In the genomic region with DNA sequence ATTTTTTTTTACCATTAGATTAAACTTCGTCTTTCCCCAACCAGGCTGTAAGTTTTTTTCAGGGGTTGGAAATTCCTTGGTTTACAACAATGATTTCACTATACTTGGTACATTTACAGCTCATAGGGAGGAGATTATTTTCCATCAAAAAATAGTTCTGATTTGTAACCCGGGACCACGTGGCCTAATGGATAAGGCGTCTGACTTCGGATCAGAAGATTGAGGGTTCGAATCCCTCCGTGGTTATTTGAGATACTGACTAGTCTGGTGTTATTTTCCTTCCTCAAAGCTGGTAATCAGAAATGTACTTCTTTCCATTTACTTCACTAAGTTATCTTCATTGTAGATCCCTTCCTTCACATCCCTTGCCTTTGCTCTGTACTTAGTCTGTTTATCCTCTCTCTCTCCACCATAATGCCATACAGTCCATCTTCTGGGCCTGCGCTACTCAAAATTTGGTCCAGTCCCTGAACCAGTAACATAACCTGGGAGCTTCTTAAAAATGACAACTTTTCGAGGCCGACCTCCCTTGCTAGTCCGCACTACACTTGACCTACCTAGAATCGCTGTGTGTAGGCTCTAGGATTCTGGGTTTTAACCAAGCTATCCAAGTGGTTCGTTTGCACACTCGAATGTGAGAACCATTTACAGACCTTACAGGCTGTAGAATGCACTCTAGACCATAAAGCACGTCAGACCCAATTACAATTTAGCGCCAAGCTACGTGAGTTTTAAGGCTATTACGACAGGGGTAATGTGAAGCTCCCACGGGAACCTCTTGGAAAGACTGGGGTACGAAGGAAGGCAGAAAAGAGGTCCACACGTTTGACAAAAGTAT, we compare ENCODE assay signal across 7 cellular contexts. TPM values are rescaled to one million over a fixed set of nuclear protein-coding genes. Genes with fewer than 3 reads are reported as not detected.
A peak's percentile ranks its signal among the peaks of the same experiment; 100 is the strongest.
DNase-seq lines count a peak whose midpoint lies in the region; TF ChIP-seq lines count a peak whose summit lies in the region.

No MANE protein-coding gene starts in this region.

- DNase-seq in GM10248 (ENCODE audit: extremely low spot score) (peak; percentile 37), HL-60 (ENCODE audit: low read depth in 1 of 2, low spot score in 1 of 2) (peak in 1 of 2 experiments; percentile 80), NOMO-1 (lab: John Stamatoyannopoulos, UW; ENCODE audit: unreplicated experiment in 2 of 2) (peak; percentile 55 to 70), fibroblast of mammary gland (ENCODE audit: low read depth) (peak; percentile 93), nephron progenitor cell (peak; percentile 53), vagina (ENCODE audit: extremely low spot score in 2 of 2) (no peak)
- DNase-seq in activated T-cell treated with anti-CD3 and anti-CD28 coated beads, Interleukin-2, amount 50 U/mL, for 1 hour, result peak; percentile 21

- POLR2A ChIA-PET in GM10248 (lab: Yijun Ruan, JAX), result interaction anchor here (0.6 to 2.1 kb wide), 6 partner anchors 37 to 219 kb away, joined by 3 to 7 read pairs (median 4); a partner anchor contains a TSS

- intact Hi-C loops in vagina (cut with DNase I), result no loop called here

- H3K4me3 ChIP-seq in HL-60 (replicated peaks; ENCODE audit: insufficient read depth, low read length) (peak overlapping the region; percentile 69), fibroblast of mammary gland (ENCODE audit: control insufficient read depth, low read depth, low read length) (peak overlapping the region; percentile 79), vagina (peak overlapping the region; percentile 44 to 48)

- H3K9me3 ChIP-seq in vagina, result no peaks in the 10 kb centered on the region

- no peak overlapping the region for H3K27ac Mint-ChIP-seq in nephron progenitor cell

- peaks cover 52% of the 10 kb centered on the region for H3K27me3 Mint-ChIP-seq in nephron progenitor cell (ENCODE audit: low read depth, poor library complexity)

- no peaks in the 10 kb centered on the region for H3K36me3 Mint-ChIP-seq in nephron progenitor cell (ENCODE audit: low read depth)

- H3K27ac ChIP-seq in HL-60 (replicated peaks) (peak overlapping the region; percentile 67), vagina (no peak overlapping the region)

- H3K4me3 Mint-ChIP-seq in nephron progenitor cell, result peak overlapping the region; percentile 87

- H3K9me3 Mint-ChIP-seq in nephron progenitor cell, result no peaks in the 10 kb centered on the region

- H3K4me1 ChIP-seq in vagina, result peaks cover 9% of the 10 kb centered on the region

- CTCF ChIA-PET in GM10248 (lab: Yijun Ruan, JAX), result interaction anchor here (0.8 to 3.4 kb wide), 14 partner anchors 8 to 273 kb away, joined by 3 to 10 read pairs (median 4); a partner anchor contains a TSS

- H3K4me1 Mint-ChIP-seq in nephron progenitor cell, result peaks cover 35% of the 10 kb centered on the region

- no peaks in the 10 kb centered on the region for H3K36me3 ChIP-seq in vagina

- no peaks in the 10 kb centered on the region for H3K27me3 ChIP-seq in HL-60 (ENCODE audit: insufficient read depth, poor library complexity, severe bottlenecking)
- H3K27me3 ChIP-seq in vagina, result no peaks in the 10 kb centered on the region

- no peak for TF ChIP-seq POLR2A in vagina (IDR thresholded peaks at IDR 0.05)

- TF ChIP-seq CTCF in GM10248 (IDR thresholded peaks at IDR 0.05; ENCODE audit: control extremely low read depth, extremely low read depth, low read depth, missing control alignments) (no peak), HL-60 (IDR thresholded peaks at IDR 0.05; ENCODE audit: insufficient read depth, low read length) (no peak), fibroblast of mammary gland (conservative IDR thresholded peaks at IDR 0.05; ENCODE audit: control insufficient read depth, insufficient read depth, low read depth, low read length) (no peak), nephron progenitor cell (IDR thresholded peaks at IDR 0.05) (no peak), vagina (IDR thresholded peaks at IDR 0.05) (no peak)

RNA-seq across cellular contexts. Expression of gene BTN3A2, which starts 42.1 kb away (rescaled TPM):
- 18.2 TPM for total RNA-seq in vagina

Comparison
In these comparisons a context has a peak if more than half of its experiments do, and no peak if none do; other contexts are left out.
1. DNase-seq: peak in GM10248 (single experiment), NOMO-1 (2 of 2), activated T-cell treated with anti-CD3 and anti-CD28 coated beads, Interleukin-2, amount 50 U/mL, for 1 hour (single experiment), fibroblast of mammary gland (single experiment) and nephron progenitor cell (single experiment); none in vagina (0 of 2).
2. Peak in every context shown above with its lines, with median percentiles within 50 percentile points of each other: H3K4me3 ChIP-seq.